ENCODE assay signal across 16 cellular contexts in genomic region chr2:41947701-41948396, GRCh38.
DNase-seq lines count a peak whose midpoint lies in the region; ATAC-seq and TF ChIP-seq lines count a peak whose summit lies in the region.
"Had no signal": no experiment of that assay in that cellular context is flagged by ENCODE, and none has a peak within 500 bp of the region (broad histone marks: within the 10 kb centered on the region; RNA-seq: fewer than 3 reads in every experiment).

No MANE protein-coding gene starts in this region.

- intact Hi-C loops in left lung (cut with DNase I): no loop called here

- H3K4me3 Mint-ChIP-seq in osteocyte (ENCODE audit: unreplicated experiment): no peak overlapping the region
- H3K4me3 Mint-ChIP-seq: HFFc6 had no signal

- peaks cover 43% of the 10 kb centered on the region for H3K4me1 ChIP-seq in HUES6 (ENCODE audit: control insufficient read depth, insufficient read depth, low read length)
- no peaks in the 10 kb centered on the region for H3K4me1 ChIP-seq in left lung

- TF ChIP-seq CTCF in fibroblast of the aortic adventitia (IDR thresholded peaks at IDR 0.05; ENCODE audit: insufficient read depth, low read length) (no peak), left lung (IDR thresholded peaks at IDR 0.05) (no peak), osteocyte (IDR thresholded peaks at IDR 0.05) (no peak)

- peak; percentile 54 for ATAC-seq in left lung

- H3K9me3 Mint-ChIP-seq in osteocyte (ENCODE audit: unreplicated experiment): peaks cover 4% of the 10 kb centered on the region
- H3K9me3 Mint-ChIP-seq: HFFc6 had no signal

- DNase-seq in fibroblast of the aortic adventitia (ENCODE audit: low read depth) (peak; percentile 62), left lung (no peak), retina (peak; percentile 53), kidney glomerular epithelial cell (lab: John Stamatoyannopoulos, UW) (no peak), NCI-H774 (lab: John Stamatoyannopoulos, UW) (no peak), HPDE6-E6E7 (ENCODE audit: extremely low spot score) (no peak), osteocyte (ENCODE audit: extremely low spot score, unreplicated experiment) (no peak)
- DNase-seq: activated CD4-positive, alpha-beta T cell treated with anti-CD3 and anti-CD28 coated beads, Interleukin-2, amount 50 U/mL, for 1 hour; activated naive CD4-positive, alpha-beta T cell treated with anti-CD3 and anti-CD28 coated beads, Interleukin-2, amount 50 U/mL, for 16 hours; activated T-cell treated with anti-CD3 and anti-CD28 coated beads for 4 hours; effector memory CD4-positive, alpha-beta T cell; HFFc6; KBM-7; NCI-H1092 treated with DMSO at 0.1 percent for 48 hours; stomach had no signal

- H3K4me1 Mint-ChIP-seq in osteocyte (ENCODE audit: unreplicated experiment): peaks cover 2% of the 10 kb centered on the region

- peak overlapping the region; percentile 49 for H3K9ac ChIP-seq in HUES6 (ENCODE audit: low read length)

- no peaks in the 10 kb centered on the region for H3K27me3 Mint-ChIP-seq in osteocyte (ENCODE audit: unreplicated experiment)

- H3K4me3 ChIP-seq in HUES6 (ENCODE audit: low read depth, low read length) (peak overlapping the region; percentile 43), fibroblast of the aortic adventitia (ENCODE audit: low read depth, low read length) (no peak overlapping the region), left lung (no peak overlapping the region)
- H3K4me3 ChIP-seq: stomach had no signal

- H3K36me3 ChIP-seq in HUES6 (ENCODE audit: control insufficient read depth, insufficient read depth, low read length) (no peaks in the 10 kb centered on the region), left lung (no peaks in the 10 kb centered on the region)
- H3K36me3 ChIP-seq: stomach had no signal

- H3K27ac Mint-ChIP-seq in osteocyte (ENCODE audit: unreplicated experiment): no peak overlapping the region
- H3K27ac Mint-ChIP-seq: HFFc6 had no signal

- no peaks in the 10 kb centered on the region for H3K36me3 Mint-ChIP-seq in osteocyte (ENCODE audit: unreplicated experiment)

- H3K27me3 ChIP-seq in HUES6 (ENCODE audit: control insufficient read depth, insufficient read depth, low read length): 0 out of 2 replicates have a peak, but pooled peaks cover 3% of the 10 kb centered on the region
- H3K27me3 ChIP-seq in left lung: peaks cover 0 to 9% of the 10 kb centered on the region in 2 donors

- H3K9me3 ChIP-seq in HUES6 (ENCODE audit: control insufficient read depth, insufficient read depth, low read depth, low read length) (no peaks in the 10 kb centered on the region), left lung (no peaks in the 10 kb centered on the region)
- H3K9me3 ChIP-seq: stomach had no signal

- H3K27ac ChIP-seq in HUES6 (ENCODE audit: low read depth, low read length): peak overlapping the region; percentile 32; the same call in 1 of the 2 replicates
- H3K27ac ChIP-seq in left lung: peak overlapping the region in 1 of 2 donors; percentile 39

Comparison
In these comparisons a context has a peak if more than half of its experiments do, and no peak if none do; other contexts are left out.
1. DNase-seq: peak in fibroblast of the aortic adventitia (single experiment) and retina (single experiment); none in left lung (0 of 2), kidney glomerular epithelial cell (single experiment), NCI-H774 (single experiment), HPDE6-E6E7 (single experiment) and osteocyte (single experiment).